In the genomic region with DNA sequence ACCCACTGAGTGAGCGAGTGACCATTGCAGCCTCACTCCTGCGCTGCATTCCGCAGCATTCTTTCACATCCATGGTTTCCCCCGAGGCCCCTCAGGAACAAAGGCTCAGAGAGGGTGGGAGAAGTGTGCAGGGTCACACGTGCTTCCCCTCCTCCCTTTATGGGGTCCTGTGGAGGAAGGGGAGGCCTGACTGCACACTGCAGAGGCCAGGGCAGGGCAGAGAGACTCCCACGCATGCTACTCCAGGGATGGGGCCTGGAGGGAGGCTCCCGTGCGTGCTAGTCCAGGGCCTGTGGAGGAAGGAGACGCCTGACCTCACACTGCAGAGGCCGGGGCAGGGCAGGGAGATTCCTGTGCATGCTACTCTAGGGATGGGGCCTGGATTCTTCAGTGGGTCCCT, we compare ENCODE assay signal across 20 cellular contexts.
"Had no signal": no experiment of that assay in that cellular context is flagged by ENCODE, and none has a peak within 500 bp of the region (broad histone marks: within the 10 kb centered on the region; RNA-seq: fewer than 3 reads in every experiment).

No MANE protein-coding gene starts in this region.

- H3K9me3 ChIP-seq: body of pancreas, colonic mucosa, heart left ventricle, tibial nerve had no signal

- H3K4me1 ChIP-seq: parathyroid adenoma had no signal

- H3K27me3 Mint-ChIP-seq: activated CD4-positive, alpha-beta memory T cell treated with anti-CD3 and anti-CD28 coated beads, Interleukin-2, amount 10 ng/mL, durations not matched to agents 7 days and 5 days had no signal

- H3K9me3 Mint-ChIP-seq: activated CD4-positive, alpha-beta memory T cell treated with anti-CD3 and anti-CD28 coated beads, Interleukin-2, amount 10 ng/mL, durations not matched to agents 7 days and 5 days; activated naive CD4-positive, alpha-beta T cell treated with anti-CD3 and anti-CD28 coated beads, Interleukin-2, amount 50 U/mL, for 72 hours; activated T-cell treated with anti-CD3 and anti-CD28 coated beads, Interleukin-2, amount 50 U/mL, for 72 hours; natural killer cell; stimulated activated naive B cell treated with anti-CD40 and anti-IgM and Interleukin-4, amounts not matched to agents 10 μg/mL and 1 μg/mL and 100 μg/mL, for 72 hours had no signal

- H3K79me2 ChIP-seq: parathyroid adenoma had no signal

- ATAC-seq: activated naive CD4-positive, alpha-beta T cell treated with anti-CD3 and anti-CD28 coated beads, Interleukin-2, amount 50 U/mL, for 72 hours; activated T-cell treated with anti-CD3 and anti-CD28 coated beads, Interleukin-2, amount 50 U/mL, for 72 hours; body of pancreas; heart left ventricle; left colon; natural killer cell; stimulated activated naive B cell treated with anti-CD40 and anti-IgM and Interleukin-4, amounts not matched to agents 10 μg/mL and 1 μg/mL and 100 μg/mL, for 72 hours had no signal

- DNase-seq: activated CD4-positive, alpha-beta memory T cell treated with anti-CD3 and anti-CD28 coated beads, Interleukin-2, amount 10 ng/mL, durations not matched to agents 7 days and 5 days; activated CD4-positive, alpha-beta T cell treated with anti-CD3 and anti-CD28 coated beads for 4 hours; activated gamma-delta T cell; activated T-cell treated with anti-CD3 and anti-CD28 coated beads, Interleukin-2, amount 50 U/mL, for 72 hours; amygdala; body of pancreas; caudate nucleus; colonic mucosa; effector CD4-positive, alpha-beta T cell; foreskin melanocyte; heart left ventricle; mammary epithelial cell; natural killer cell; stimulated activated CD4-positive, alpha-beta T cell treated with anti-CD3 and anti-CD28 coated beads, Interleukin-4, amount 100 ng/mL, for 1 hour; stimulated activated naive B cell treated with anti-CD40 and anti-IgM and Interleukin-4, amounts not matched to agents 10 μg/mL and 1 μg/mL and 100 μg/mL, for 72 hours; T-helper 2 cell had no signal

- H3K4me3 ChIP-seq: body of pancreas, colonic mucosa, heart left ventricle, tibial nerve had no signal

- H3K9ac ChIP-seq: parathyroid adenoma had no signal

- H3K27me3 ChIP-seq: body of pancreas, colonic mucosa, heart left ventricle, tibial nerve had no signal

- H3K36me3 Mint-ChIP-seq: activated naive CD4-positive, alpha-beta T cell treated with anti-CD3 and anti-CD28 coated beads, Interleukin-2, amount 50 U/mL, for 72 hours; natural killer cell; stimulated activated naive B cell treated with anti-CD40 and anti-IgM and Interleukin-4, amounts not matched to agents 10 μg/mL and 1 μg/mL and 100 μg/mL, for 72 hours had no signal

- H3K27ac ChIP-seq: body of pancreas, colonic mucosa, heart left ventricle, parathyroid adenoma, tibial nerve had no signal

- H2AFZ ChIP-seq: parathyroid adenoma had no signal

- H3K27ac Mint-ChIP-seq: activated CD4-positive, alpha-beta memory T cell treated with anti-CD3 and anti-CD28 coated beads, Interleukin-2, amount 10 ng/mL, durations not matched to agents 7 days and 5 days; activated T-cell treated with anti-CD3 and anti-CD28 coated beads, Interleukin-2, amount 50 U/mL, for 72 hours; natural killer cell; stimulated activated naive B cell treated with anti-CD40 and anti-IgM and Interleukin-4, amounts not matched to agents 10 μg/mL and 1 μg/mL and 100 μg/mL, for 72 hours had no signal

- H3K4me3 Mint-ChIP-seq: activated CD4-positive, alpha-beta memory T cell treated with anti-CD3 and anti-CD28 coated beads, Interleukin-2, amount 10 ng/mL, durations not matched to agents 7 days and 5 days; activated T-cell treated with anti-CD3 and anti-CD28 coated beads, Interleukin-2, amount 50 U/mL, for 72 hours; natural killer cell; stimulated activated naive B cell treated with anti-CD40 and anti-IgM and Interleukin-4, amounts not matched to agents 10 μg/mL and 1 μg/mL and 100 μg/mL, for 72 hours had no signal

- H3K36me3 ChIP-seq: colonic mucosa, heart left ventricle, tibial nerve had no signal
